ENCODE assay signal across 1 cellular context in the genomic region with DNA sequence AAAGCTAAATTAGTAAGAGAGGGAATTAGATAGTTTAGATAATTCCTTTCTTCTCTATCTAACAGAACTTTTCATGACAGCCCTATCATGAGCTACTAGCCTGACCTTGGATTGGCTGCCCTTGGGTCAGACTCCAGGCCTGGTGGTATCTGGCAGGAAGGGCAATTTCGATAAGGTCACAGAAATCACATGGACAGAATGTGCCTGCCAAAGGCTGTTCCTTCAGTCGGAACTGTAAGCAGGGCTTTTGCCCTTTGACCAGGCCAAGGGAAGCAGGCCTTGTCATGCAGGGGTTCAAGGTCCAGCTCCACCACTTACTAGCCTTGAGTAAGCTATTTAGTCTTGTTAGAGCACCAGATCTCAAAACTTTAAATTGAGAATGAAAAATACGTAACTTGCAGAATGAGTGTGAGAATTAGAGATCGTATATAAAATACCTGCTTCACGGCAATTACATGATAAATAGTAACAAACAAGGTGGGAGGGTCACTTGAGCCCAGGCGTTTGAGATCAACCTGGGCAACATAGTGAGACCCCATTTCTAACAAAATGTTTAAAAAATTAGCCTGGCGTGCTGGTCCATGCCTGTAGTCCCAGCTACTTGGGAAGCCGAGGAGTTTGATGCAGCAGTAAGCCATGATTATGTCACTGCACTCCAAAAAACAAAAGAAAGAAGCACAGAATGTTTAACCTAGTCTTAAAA.
A peak's percentile ranks its signal among the peaks of the same experiment; 100 is the strongest.
TF ChIP-seq lines count a peak whose summit lies in the region.

No MANE protein-coding gene starts in this region.

TF ChIP-seq in HepG2, 621 proteins besides CTCF, POLR2A, EP300 and RAD21 (continued from another document and continues in another):
- peak; percentile 72 for TF ChIP-seq ZNF605 (CRISPR knock-in tag; IDR thresholded peaks at IDR 0.05)
- TF ChIP-seq ZNF724P (CRISPR knock-in tag; IDR thresholded peaks at IDR 0.05; ENCODE audit: borderline replicate concordance): 0 out of 2 replicates have a peak, but pooled peaks have one; percentile 47
- no peak for TF ChIP-seq TBP (CRISPR knock-in tag; IDR thresholded peaks at IDR 0.05)
- no peak for TF ChIP-seq CSRNP2 (CRISPR knock-in tag; conservative IDR thresholded peaks at IDR 0.05; ENCODE audit: low read depth)
- peak; percentile 49; the same call in 1 of the 2 replicates for TF ChIP-seq ZNF772 (CRISPR knock-in tag; IDR thresholded peaks at IDR 0.05)
- peak; percentile 64 for TF ChIP-seq ZNF331 (CRISPR knock-in tag; IDR thresholded peaks at IDR 0.05)
- no peak for TF ChIP-seq ZNF180 (CRISPR knock-in tag; IDR thresholded peaks at IDR 0.05; ENCODE audit: borderline replicate concordance, low read depth)
- peak; percentile 88 for TF ChIP-seq NR2C2 (CRISPR knock-in tag; IDR thresholded peaks at IDR 0.05; ENCODE audit: borderline replicate concordance)
- peak; percentile 77 to 86; a peak in 3 of 4 replicates for TF ChIP-seq NR2F1 (CRISPR knock-in tag; IDR thresholded peaks at IDR 0.05)
- peak; percentile 88 for TF ChIP-seq ARNTL (CRISPR knock-in tag; IDR thresholded peaks at IDR 0.05)
- 0 out of 2 replicates have a peak, but pooled peaks have one; percentile 35 for TF ChIP-seq MIER3 (CRISPR knock-in tag; IDR thresholded peaks at IDR 0.05; ENCODE audit: borderline replicate concordance)
- TF ChIP-seq MIER2 (CRISPR knock-in tag; IDR thresholded peaks at IDR 0.05): 0 out of 2 replicates have a peak, but pooled peaks have one; percentile 34
- TF ChIP-seq ZEB1 (IDR thresholded peaks at IDR 0.05; ENCODE audit: insufficient replicate concordance, low read depth): no peak
- peak; percentile 17; the same call in 1 of the 2 replicates for TF ChIP-seq NFIC (IDR thresholded peaks at IDR 0.05; ENCODE audit: low read length)
- peak; percentile 74 for TF ChIP-seq ZNF878 (CRISPR knock-in tag; IDR thresholded peaks at IDR 0.05)
- TF ChIP-seq ZNF660 (CRISPR knock-in tag; IDR thresholded peaks at IDR 0.05; ENCODE audit: borderline replicate concordance, low read depth): no peak
- TF ChIP-seq IKZF1 (IDR thresholded peaks at IDR 0.05): no peak
- no peak for TF ChIP-seq PREB (CRISPR knock-in tag; IDR thresholded peaks at IDR 0.05)
- TF ChIP-seq ZNF691 (CRISPR knock-in tag; IDR thresholded peaks at IDR 0.05; ENCODE audit: borderline replicate concordance, low read depth): 0 out of 2 replicates have a peak, but pooled peaks have one; percentile 23
- TF ChIP-seq SMAD1 (CRISPR knock-in tag; IDR thresholded peaks at IDR 0.05; ENCODE audit: borderline replicate concordance, low read depth): no peak
- TF ChIP-seq ZNF317 (CRISPR knock-in tag; IDR thresholded peaks at IDR 0.05): 0 out of 2 replicates have a peak, but pooled peaks have one; percentile 50
- TF ChIP-seq KDM3A (CRISPR knock-in tag; IDR thresholded peaks at IDR 0.05; ENCODE audit: low read depth): no peak; the same call in 1 of the 2 replicates
- peak; percentile 84 for TF ChIP-seq MED1 (CRISPR knock-in tag; IDR thresholded peaks at IDR 0.05)
- TF ChIP-seq IRF2 (CRISPR knock-in tag; IDR thresholded peaks at IDR 0.05): peak; percentile 49; the same call in 1 of the 2 replicates
- peak; percentile 96 for TF ChIP-seq ZMYM4 (CRISPR knock-in tag; IDR thresholded peaks at IDR 0.05)
- TF ChIP-seq WIZ (CRISPR knock-in tag; IDR thresholded peaks at IDR 0.05): peak; percentile 89
- no peak for TF ChIP-seq FOXP1 (IDR thresholded peaks at IDR 0.05)
- 0 out of 2 replicates have a peak, but pooled peaks have one; percentile 32 for TF ChIP-seq FOXP1 (CRISPR knock-in tag; IDR thresholded peaks at IDR 0.05)
- no peak for TF ChIP-seq ZNF792 (CRISPR knock-in tag; IDR thresholded peaks at IDR 0.05)
- peak; percentile 58; the same call in 1 of the 2 replicates for TF ChIP-seq ZNF607 (CRISPR knock-in tag; IDR thresholded peaks at IDR 0.05; ENCODE audit: borderline replicate concordance)
- 0 out of 2 replicates have a peak, but pooled peaks have one; percentile 51 for TF ChIP-seq RNF2 (conservative IDR thresholded peaks at IDR 0.05; ENCODE audit: low read depth)
- 0 out of 4 replicates have a peak, but pooled peaks of 1 of the 2 experiments have one; percentile 47 for TF ChIP-seq KLF16 (CRISPR knock-in tag; IDR thresholded peaks at IDR 0.05)
- no peak for TF ChIP-seq FOXP4 (CRISPR knock-in tag; IDR thresholded peaks at IDR 0.05)
- no peak for TF ChIP-seq ZNF782 (CRISPR knock-in tag; IDR thresholded peaks at IDR 0.05; ENCODE audit: borderline replicate concordance)
- TF ChIP-seq ESRRA (CRISPR knock-in tag; IDR thresholded peaks at IDR 0.05; ENCODE audit: low read depth): peak; percentile 99
- peak; percentile 67 for TF ChIP-seq GATAD2A (CRISPR knock-in tag; IDR thresholded peaks at IDR 0.05)
- no peak for TF ChIP-seq TCF7L2 (IDR thresholded peaks at IDR 0.05; ENCODE audit: low read depth, low read length)
- TF ChIP-seq, protein P1, sequence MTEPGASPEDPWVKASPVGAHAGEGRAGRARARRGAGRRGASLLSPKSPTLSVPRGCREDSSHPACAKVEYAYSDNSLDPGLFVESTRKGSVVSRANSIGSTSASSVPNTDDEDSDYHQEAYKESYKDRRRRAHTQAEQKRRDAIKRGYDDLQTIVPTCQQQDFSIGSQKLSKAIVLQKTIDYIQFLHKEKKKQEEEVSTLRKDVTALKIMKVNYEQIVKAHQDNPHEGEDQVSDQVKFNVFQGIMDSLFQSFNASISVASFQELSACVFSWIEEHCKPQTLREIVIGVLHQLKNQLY (CRISPR knock-in tag; IDR thresholded peaks at IDR 0.05): peak; percentile 97
- no peak for TF ChIP-seq HOXA5 (CRISPR knock-in tag; IDR thresholded peaks at IDR 0.05)
- TF ChIP-seq ZMAT3 (CRISPR knock-in tag; conservative IDR thresholded peaks at IDR 0.05): peak; percentile 66; the same call in 1 of the 2 replicates
- peak; percentile 87; the same call in 1 of the 2 replicates for TF ChIP-seq RXRB (CRISPR knock-in tag; IDR thresholded peaks at IDR 0.05; ENCODE audit: borderline replicate concordance)
- TF ChIP-seq KDM2A (CRISPR knock-in tag; IDR thresholded peaks at IDR 0.05; ENCODE audit: borderline replicate concordance, low read depth): 0 out of 2 replicates have a peak, but pooled peaks have one; percentile 36
- no peak for TF ChIP-seq ZNF329 (CRISPR knock-in tag; IDR thresholded peaks at IDR 0.05; ENCODE audit: low read depth)
- no peak for TF ChIP-seq ZNF296 (CRISPR knock-in tag; conservative IDR thresholded peaks at IDR 0.05)
- TF ChIP-seq ARID3A (IDR thresholded peaks at IDR 0.05; ENCODE audit: low read depth, low read length): peak; percentile 44; the same call in 1 of the 2 replicates
- 0 out of 2 replicates have a peak, but pooled peaks have one; percentile 26 for TF ChIP-seq ZNF563 (CRISPR knock-in tag; IDR thresholded peaks at IDR 0.05)
- TF ChIP-seq ZNF230 (CRISPR knock-in tag; IDR thresholded peaks at IDR 0.05): 0 out of 2 replicates have a peak, but pooled peaks have one; percentile 64
- TF ChIP-seq MTF1 (CRISPR knock-in tag; IDR thresholded peaks at IDR 0.05): no peak
- TF ChIP-seq ZSCAN31 (CRISPR knock-in tag; IDR thresholded peaks at IDR 0.05; ENCODE audit: low read depth): no peak
- TF ChIP-seq NR2F6 (IDR thresholded peaks at IDR 0.05): peak; percentile 76
- peak; percentile 88 for TF ChIP-seq NR2F6 (CRISPR knock-in tag; IDR thresholded peaks at IDR 0.05)
- peak; percentile 61 for TF ChIP-seq NCOA2 (CRISPR knock-in tag; IDR thresholded peaks at IDR 0.05)
- TF ChIP-seq, protein P2, sequence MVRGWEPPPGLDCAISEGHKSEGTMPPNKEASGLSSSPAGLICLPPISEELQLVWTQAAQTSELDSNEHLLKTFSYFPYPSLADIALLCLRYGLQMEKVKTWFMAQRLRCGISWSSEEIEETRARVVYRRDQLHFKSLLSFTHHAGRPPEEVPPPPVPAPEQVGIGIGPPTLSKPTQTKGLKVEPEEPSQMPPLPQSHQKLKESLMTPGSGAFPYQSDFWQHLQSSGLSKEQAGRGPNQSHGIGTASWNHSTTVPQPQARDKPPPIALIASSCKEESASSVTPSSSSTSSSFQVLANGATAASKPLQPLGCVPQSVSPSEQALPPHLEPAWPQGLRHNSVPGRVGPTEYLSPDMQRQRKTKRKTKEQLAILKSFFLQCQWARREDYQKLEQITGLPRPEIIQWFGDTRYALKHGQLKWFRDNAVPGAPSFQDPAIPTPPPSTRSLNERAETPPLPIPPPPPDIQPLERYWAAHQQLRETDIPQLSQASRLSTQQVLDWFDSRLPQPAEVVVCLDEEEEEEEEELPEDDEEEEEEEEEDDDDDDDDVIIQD (CRISPR knock-in tag; IDR thresholded peaks at IDR 0.05; ENCODE audit: low read depth): peak; percentile 96
- TF ChIP-seq TBX2 (CRISPR knock-in tag; IDR thresholded peaks at IDR 0.05; ENCODE audit: borderline replicate concordance): peak; percentile 28; the same call in 1 of the 2 replicates
- no peak for TF ChIP-seq ZNF138 (CRISPR knock-in tag; IDR thresholded peaks at IDR 0.05; ENCODE audit: low read depth)
- no peak for TF ChIP-seq ZNF253 (CRISPR knock-in tag; IDR thresholded peaks at IDR 0.05; ENCODE audit: borderline replicate concordance)
- TF ChIP-seq ETV5 (CRISPR knock-in tag; IDR thresholded peaks at IDR 0.05; ENCODE audit: borderline replicate concordance): peak; percentile 80; the same call in 1 of the 2 replicates
- peak; percentile 78 for TF ChIP-seq MIXL1 (CRISPR knock-in tag; IDR thresholded peaks at IDR 0.05)
- peak; percentile 48; the same call in 1 of the 2 replicates for TF ChIP-seq PPARG (CRISPR knock-in tag; conservative IDR thresholded peaks at IDR 0.05)
- TF ChIP-seq, protein P3, sequence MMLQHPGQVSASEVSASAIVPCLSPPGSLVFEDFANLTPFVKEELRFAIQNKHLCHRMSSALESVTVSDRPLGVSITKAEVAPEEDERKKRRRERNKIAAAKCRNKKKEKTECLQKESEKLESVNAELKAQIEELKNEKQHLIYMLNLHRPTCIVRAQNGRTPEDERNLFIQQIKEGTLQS (CRISPR knock-in tag; IDR thresholded peaks at IDR 0.05): no peak
- TF ChIP-seq SPEN (CRISPR knock-in tag; IDR thresholded peaks at IDR 0.05; ENCODE audit: low read depth): peak; percentile 86
- no peak for TF ChIP-seq PHF5A (CRISPR knock-in tag; IDR thresholded peaks at IDR 0.05; ENCODE audit: low read depth, unreplicated experiment)
- peak; percentile 41; the same call in 1 of the 2 replicates for TF ChIP-seq FOSL2 (CRISPR knock-in tag; IDR thresholded peaks at IDR 0.05)
- TF ChIP-seq ZNF501 (CRISPR knock-in tag; IDR thresholded peaks at IDR 0.05): peak; percentile 48; the same call in 1 of the 2 replicates
- TF ChIP-seq PITX1 (CRISPR knock-in tag; IDR thresholded peaks at IDR 0.05): peak; percentile 40; the same call in 1 of the 2 replicates
- TF ChIP-seq ZNF441 (CRISPR knock-in tag; IDR thresholded peaks at IDR 0.05; ENCODE audit: borderline replicate concordance): peak; percentile 71; the same call in 1 of the 2 replicates
- TF ChIP-seq ZNF709 (CRISPR knock-in tag; IDR thresholded peaks at IDR 0.05): no peak
- peak; percentile 80 for TF ChIP-seq HDAC1 (CRISPR knock-in tag; IDR thresholded peaks at IDR 0.05)
- TF ChIP-seq JUND (CRISPR knock-in tag; IDR thresholded peaks at IDR 0.05): peak; percentile 62; the same call in 1 of the 2 replicates
- TF ChIP-seq RAD51 (IDR thresholded peaks at IDR 0.05; ENCODE audit: borderline replicate concordance): no peak
